In genomic region chrX:109740076-109740809, GRCh38 we compare ENCODE assay signal across 2 cellular contexts.
A peak's percentile ranks its signal among the peaks of the same experiment; 100 is the strongest.
TF ChIP-seq lines count a peak whose summit lies in the region.

No MANE protein-coding gene starts in this region.

TF ChIP-seq in A549, 52 proteins besides CTCF, POLR2A, EP300 and RAD21 (continued from another document and continues in another):
- no peak for TF ChIP-seq ATOH8 (CRISPR knock-in tag; IDR thresholded peaks at IDR 0.05; ENCODE audit: low read depth)
- no peak for TF ChIP-seq HOXB5 (CRISPR knock-in tag; IDR thresholded peaks at IDR 0.05)
- no peak for TF ChIP-seq HDAC2 (IDR thresholded peaks at IDR 0.05)
- no peak for TF ChIP-seq HOXA7 (CRISPR knock-in tag; IDR thresholded peaks at IDR 0.05)
- TF ChIP-seq CEBPB (IDR thresholded peaks at IDR 0.05): peak; percentile 97 to 99
- TF ChIP-seq PHF8 (IDR thresholded peaks at IDR 0.05; ENCODE audit: borderline replicate concordance, low read depth): no peak
- no peak for TF ChIP-seq NFE2L2 (conservative IDR thresholded peaks at IDR 0.05; ENCODE audit: low read length)
- no peak for TF ChIP-seq SREBF2 (IDR thresholded peaks at IDR 0.05)
- TF ChIP-seq ESRRA (IDR thresholded peaks at IDR 0.05; ENCODE audit: borderline replicate concordance, low read length): no peak
- peak; percentile 83 for TF ChIP-seq JUNB (IDR thresholded peaks at IDR 0.05)
- TF ChIP-seq RNF2 (IDR thresholded peaks at IDR 0.05; ENCODE audit: borderline replicate concordance, low read depth): no peak
- no peak for TF ChIP-seq ZFP36 (IDR thresholded peaks at IDR 0.05; ENCODE audit: borderline replicate concordance, partially characterized antibody)
- TF ChIP-seq KDM1A (IDR thresholded peaks at IDR 0.05; ENCODE audit: low read depth): no peak
- TF ChIP-seq USF2 (IDR thresholded peaks at IDR 0.05): no peak
- TF ChIP-seq HES2 (IDR thresholded peaks at IDR 0.05): peak; percentile 98
- TF ChIP-seq TP53 (CRISPR knock-in tag; IDR thresholded peaks at IDR 0.05): no peak
- TF ChIP-seq RFX5 (IDR thresholded peaks at IDR 0.05): no peak
- TF ChIP-seq EHF (CRISPR knock-in tag; IDR thresholded peaks at IDR 0.05): no peak
- no peak for TF ChIP-seq REST (IDR thresholded peaks at IDR 0.05)
- no peak for TF ChIP-seq TFCP2L1 (CRISPR knock-in tag; IDR thresholded peaks at IDR 0.05)
- TF ChIP-seq BHLHE40 (IDR thresholded peaks at IDR 0.05; ENCODE audit: low read depth, low read length): no peak
- TF ChIP-seq ZNF302 (CRISPR knock-in tag; IDR thresholded peaks at IDR 0.05): no peak
- TF ChIP-seq CHD4 (IDR thresholded peaks at IDR 0.05; ENCODE audit: borderline replicate concordance): no peak
- no peak for TF ChIP-seq HMGXB4 (CRISPR knock-in tag; IDR thresholded peaks at IDR 0.05; ENCODE audit: borderline replicate concordance)
- TF ChIP-seq FOSL2 (IDR thresholded peaks at IDR 0.05): peak; percentile 54; the same call in 1 of the 2 replicates
- peak; percentile 76 for TF ChIP-seq FOSL2 (CRISPR knock-in tag; IDR thresholded peaks at IDR 0.05)
- peak; percentile 91 for TF ChIP-seq GATA3 (IDR thresholded peaks at IDR 0.05; ENCODE audit: borderline replicate concordance)
- no peak for TF ChIP-seq MYC (IDR thresholded peaks at IDR 0.05; ENCODE audit: borderline replicate concordance, low read length)
- no peak for TF ChIP-seq MAFK (IDR thresholded peaks at IDR 0.05; ENCODE audit: partially characterized antibody)
- TF ChIP-seq RARB (CRISPR knock-in tag; IDR thresholded peaks at IDR 0.05): no peak
- TF ChIP-seq FOXS1 (CRISPR knock-in tag; IDR thresholded peaks at IDR 0.05): no peak
- TF ChIP-seq ZC3H11A (IDR thresholded peaks at IDR 0.05): no peak
- TF ChIP-seq CHD2 (IDR thresholded peaks at IDR 0.05; ENCODE audit: low read length, partially characterized antibody): no peak
- TF ChIP-seq ZSCAN20 (CRISPR knock-in tag; IDR thresholded peaks at IDR 0.05): no peak
- TF ChIP-seq NPAS2 (CRISPR knock-in tag; IDR thresholded peaks at IDR 0.05; ENCODE audit: borderline replicate concordance): no peak
- no peak for TF ChIP-seq CBX8 (IDR thresholded peaks at IDR 0.05)
- peak; percentile 38; the same call in 2 of the 3 replicates for TF ChIP-seq SMC3 (IDR thresholded peaks at IDR 0.05)

TF ChIP-seq in K562, 482 proteins besides CTCF, POLR2A, EP300 and RAD21 (continued from another document and continues in another):
- no peak for TF ChIP-seq E4F1 (CRISPR knock-in tag; IDR thresholded peaks at IDR 0.05; ENCODE audit: borderline replicate concordance)
- no peak for TF ChIP-seq RCOR1 (IDR thresholded peaks at IDR 0.05; ENCODE audit: borderline replicate concordance in 1 of 2, low read depth in 2 of 2, low read length in 2 of 2)
- peak in 1 of 2 experiments; percentile 33 for TF ChIP-seq E2F6 (IDR thresholded peaks at IDR 0.05; ENCODE audit: borderline replicate concordance in 1 of 2, extremely low read depth in 1 of 2, insufficient read depth in 1 of 2, insufficient read length in 1 of 2, low read depth in 1 of 2, low read length in 1 of 2, poor library complexity in 1 of 2, severe bottlenecking in 1 of 2)
- TF ChIP-seq BCOR (IDR thresholded peaks at IDR 0.05): no peak
- TF ChIP-seq CBFA2T3 (IDR thresholded peaks at IDR 0.05): peak; percentile 19; the same call in 1 of the 2 replicates
- TF ChIP-seq ARID1B (IDR thresholded peaks at IDR 0.05): peak; percentile 21; the same call in 1 of the 2 replicates
- no peak for TF ChIP-seq E2F8 (IDR thresholded peaks at IDR 0.05; ENCODE audit: low read depth, partially characterized antibody)
- TF ChIP-seq ZNF263 (CRISPR knock-in tag; IDR thresholded peaks at IDR 0.05; ENCODE audit: borderline replicate concordance): no peak
- no peak for TF ChIP-seq TRIM25 (IDR thresholded peaks at IDR 0.05; ENCODE audit: borderline replicate concordance)
- no peak for TF ChIP-seq PRMT5 (CRISPR knock-in tag; IDR thresholded peaks at IDR 0.05)
- no peak for TF ChIP-seq HOXB6 (CRISPR knock-in tag; IDR thresholded peaks at IDR 0.05; ENCODE audit: borderline replicate concordance)
- TF ChIP-seq KDM5B (IDR thresholded peaks at IDR 0.05; ENCODE audit: insufficient replicate concordance, low read depth, low read length): no peak
- TF ChIP-seq BRF1 (IDR thresholded peaks at IDR 0.05; ENCODE audit: borderline replicate concordance, extremely low read depth, insufficient read length): no peak
- TF ChIP-seq PHF8 (IDR thresholded peaks at IDR 0.05; ENCODE audit: borderline replicate concordance, low read length): no peak
- TF ChIP-seq ZNF766 (CRISPR knock-in tag; conservative IDR thresholded peaks at IDR 0.05): no peak
- 0 out of 4 replicates have a peak, but pooled peaks of 1 of the 2 experiments have one; percentile 15 for TF ChIP-seq FOXA3 (CRISPR knock-in tag; conservative IDR thresholded peaks at IDR 0.05 in 1 of 2, IDR thresholded peaks at IDR 0.05 in 1 of 2)
- peak; percentile 51; the same call in 1 of the 2 replicates for TF ChIP-seq MGA (IDR thresholded peaks at IDR 0.05)
- TF ChIP-seq ZNF277 (CRISPR knock-in tag; IDR thresholded peaks at IDR 0.05; ENCODE audit: borderline replicate concordance): no peak
- no peak for TF ChIP-seq ZNF232 (CRISPR knock-in tag; IDR thresholded peaks at IDR 0.05)
- TF ChIP-seq PPARD (CRISPR knock-in tag; IDR thresholded peaks at IDR 0.05): no peak
